In genomic region chr7:130490287-130490686, GRCh38 we compare ENCODE assay signal across 12 cellular contexts. TPM values are rescaled to one million over a fixed set of nuclear protein-coding genes. Genes with fewer than 3 reads are reported as not detected.
DNase-seq lines count a peak whose midpoint lies in the region; ATAC-seq and TF ChIP-seq lines count a peak whose summit lies in the region.
"Had no signal": no experiment of that assay in that cellular context is flagged by ENCODE, and none has a peak within 500 bp of the region (broad histone marks: within the 10 kb centered on the region; RNA-seq: fewer than 3 reads in every experiment).

No MANE protein-coding gene starts in this region.

- H3K4me1 ChIP-seq in heart right ventricle (peaks cover 4 to 51% (median 30%) of the 10 kb centered on the region in 9 donors), upper lobe of left lung (peaks cover 17 to 46% (median 19%) of the 10 kb centered on the region in 4 donors)

- peaks cover 74% of the 10 kb centered on the region for H3K4me1 Mint-ChIP-seq in mesothelial cell of epicardium

- H3K9me3 Mint-ChIP-seq in mesothelial cell of epicardium = no peaks in the 10 kb centered on the region

- peak overlapping the region in 1 of 10 donors; percentile 36 for H3K27ac ChIP-seq in heart right ventricle
- peak overlapping the region in 51 of 59 donors; percentile 2 to 85 (median 72) for H3K27ac ChIP-seq in dorsolateral prefrontal cortex
- H3K27ac ChIP-seq in upper lobe of left lung = no peak overlapping the region

- TF ChIP-seq POLR2A in upper lobe of left lung (IDR thresholded peaks at IDR 0.05) = no peak

- H3K27me3 ChIP-seq in heart right ventricle (peaks cover 0 to 89% (median 14%) of the 10 kb centered on the region in 7 donors), dorsolateral prefrontal cortex (no peaks in the 10 kb centered on the region), upper lobe of left lung (peaks cover 0 to 2% (median 0%) of the 10 kb centered on the region in 4 donors)

- no peaks in the 10 kb centered on the region for H3K36me3 ChIP-seq in heart right ventricle
- no peaks in the 10 kb centered on the region for H3K36me3 ChIP-seq in upper lobe of left lung
- H3K36me3 ChIP-seq: HAP-1 had no signal

- H3K9me3 ChIP-seq in heart right ventricle (peaks cover 0 to 7% (median 0%) of the 10 kb centered on the region in 11 donors), upper lobe of left lung (no peaks in the 10 kb centered on the region)
- H3K9me3 ChIP-seq: HAP-1 had no signal

- peak overlapping the region; percentile 97 for H3K27ac Mint-ChIP-seq in mesothelial cell of epicardium
- H3K27ac Mint-ChIP-seq: activated CD4-positive, alpha-beta memory T cell treated with anti-CD3 and anti-CD28 coated beads, Interleukin-2, amount 10 ng/mL, durations not matched to agents 7 days and 5 days had no signal

- TF ChIP-seq CTCF in heart right ventricle (IDR thresholded peaks at IDR 0.05) = no peak
- no peak for TF ChIP-seq CTCF in dorsolateral prefrontal cortex (IDR thresholded peaks at IDR 0.05 in 54 of 56, conservative IDR thresholded peaks at IDR 0.05 in 2 of 56; ENCODE audit: low read depth in 1 of 56, partially characterized antibody in 56 of 56)
- no peak for TF ChIP-seq CTCF in mesothelial cell of epicardium (IDR thresholded peaks at IDR 0.05; ENCODE audit: unreplicated experiment)
- TF ChIP-seq CTCF in upper lobe of left lung (IDR thresholded peaks at IDR 0.05) = no peak

- no peaks in the 10 kb centered on the region for H3K36me3 Mint-ChIP-seq in mesothelial cell of epicardium

- intact Hi-C loops in heart right ventricle (cut with DNase I) (loop anchor here in 6 of 10 donors (5.0 to 10.0 kb wide), 5 partner anchors 198 to 245 kb away; partner anchors contain the start of gene CPA4 (in 1 of the 6)), Right ventricle myocardium superior (cut with DNase I) (no loop called here), dorsolateral prefrontal cortex (cut with DNase I) (loop anchor here (5.0 to 10.0 kb wide), 2 partner anchors 285 to 418 kb away; partner anchors contain the start of genes KLHDC10 (in 2 of the 2), SSMEM1 (in 1 of the 2) and TMEM209 (in 1 of the 2))

- 68 to 71% methylated on average over 16 of the region's 16 CpGs for WGBS in heart right ventricle, 2 donors
- 62 to 65% methylated on average over 16 of the region's 16 CpGs for WGBS in upper lobe of left lung, 2 donors

- no peaks in the 10 kb centered on the region for H3K27me3 Mint-ChIP-seq in mesothelial cell of epicardium (ENCODE audit: low read depth)

- TF ChIP-seq EP300 in upper lobe of left lung (IDR thresholded peaks at IDR 0.05) = no peak

- ATAC-seq in heart right ventricle (no peak), Right ventricle myocardium superior (ENCODE audit: poor library complexity) (no peak), upper lobe of left lung (ENCODE audit: low FRiP score in 2 of 2) (no peak)

- peak overlapping the region in 8 of 10 donors; percentile 38 to 57 (median 48) for H3K4me3 ChIP-seq in heart right ventricle
- peak overlapping the region; percentile 22 to 73 (median 58) for H3K4me3 ChIP-seq in dorsolateral prefrontal cortex
- H3K4me3 ChIP-seq in upper lobe of left lung = peak overlapping the region in 3 of 4 donors; percentile 40 to 51 (median 48)
- H3K4me3 ChIP-seq: HAP-1 had no signal

- DNase-seq in heart right ventricle (no peak), Right ventricle myocardium superior (no peak), dorsolateral prefrontal cortex (no peak), mesothelial cell of epicardium (ENCODE audit: low spot score in 2 of 2, unreplicated experiment in 2 of 2) (peak in 1 of 2 experiments; percentile 46), upper lobe of left lung (peak in 1 of 2 donors; percentile 40), inferior parietal cortex (ENCODE audit: extremely low spot score) (no peak)
- no peak for DNase-seq in activated CD4-positive, alpha-beta T cell treated with anti-CD3 and anti-CD28 coated beads for 1 hour
- DNase-seq in activated naive CD4-positive, alpha-beta T cell (lab: John Stamatoyannopoulos, UW) = no peak
- DNase-seq: GDM1, NCI-H774 had no signal

- peak overlapping the region; percentile 77 for H3K4me3 Mint-ChIP-seq in mesothelial cell of epicardium

RNA-seq across cellular contexts. Expression of gene MEST, which starts 1.6 kb away (rescaled TPM):
- total RNA-seq in heart right ventricle = 10 to 100 TPM in 2 of 10 donors, 1 to 10 TPM in 8; 1.5 to 26.2 (median 5.9) TPM
- polyA plus RNA-seq in heart right ventricle = 1 to 10 TPM; 4.4 to 4.5 TPM
- 6.4 TPM for total RNA-seq in Right ventricle myocardium superior
- total RNA-seq in dorsolateral prefrontal cortex = 100 to 1,000 TPM in 109 of 120 experiments, 10 to 100 TPM in 11; 36.7 to 215 (median 138) TPM
- total RNA-seq in mesothelial cell of epicardium = 598 to 626 TPM (median 616 TPM) in 3 replicates
- 10 to 100 TPM; 13.9 to 52.5 (median 17.8) TPM for total RNA-seq in upper lobe of left lung

RNA-seq across cellular contexts. Expression of gene CEP41, which starts 49.5 kb away (rescaled TPM):
- total RNA-seq in heart right ventricle = 1 to 10 TPM; 3.1 to 6.3 (median 4.7) TPM
- 1 to 10 TPM; 2.2 to 5.4 TPM for polyA plus RNA-seq in heart right ventricle
- total RNA-seq in Right ventricle myocardium superior = 4.2 TPM
- total RNA-seq in dorsolateral prefrontal cortex = 10 to 100 TPM; 10.4 to 41.3 (median 27.0) TPM
- total RNA-seq in mesothelial cell of epicardium = 21.7 to 22.5 TPM (median 22.1 TPM) in 3 replicates
- total RNA-seq in upper lobe of left lung = 10 to 100 TPM in 1 of 6 donors, 1 to 10 TPM in 5; 4.3 to 11.5 (median 7.2) TPM

Comparison
In these comparisons a context has a peak if more than half of its experiments do, and no peak if none do; other contexts are left out.
1. H3K27ac ChIP-seq: peak in dorsolateral prefrontal cortex (51 of 59); none in upper lobe of left lung (0 of 4).
2. Peak in every context shown above with its lines, with median percentiles within 50 percentile points of each other: H3K4me3 ChIP-seq.